In the genomic region with DNA sequence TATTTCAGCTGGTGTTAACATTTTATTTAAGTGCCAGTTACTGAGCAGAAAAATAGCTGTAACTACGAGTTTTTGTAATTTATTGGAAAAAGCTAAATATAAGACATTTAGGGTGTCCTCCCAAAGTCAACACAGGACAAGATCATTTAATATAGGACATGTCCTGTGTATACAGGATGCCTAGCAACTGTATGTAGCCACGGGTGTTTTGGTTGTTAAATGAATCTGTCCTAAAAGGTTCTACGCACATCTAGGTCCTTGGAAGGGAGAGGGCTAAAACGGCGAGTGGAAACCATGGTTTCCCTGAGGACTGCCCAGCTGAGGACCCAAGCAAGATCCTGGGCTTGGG, we compare ENCODE assay signal across 8 cellular contexts. TPM values are rescaled to one million over a fixed set of nuclear protein-coding genes. Genes with fewer than 3 reads are reported as not detected.
A peak's percentile ranks its signal among the peaks of the same experiment; 100 is the strongest.
DNase-seq lines count a peak whose midpoint lies in the region; ATAC-seq, FAIRE-seq and TF ChIP-seq lines count a peak whose summit lies in the region.

No MANE protein-coding gene starts in this region.

- no peaks in the 10 kb centered on the region for H3K27me3 ChIP-seq in keratinocyte (ENCODE audit: control insufficient read depth, extremely low read depth, insufficient read depth, low read length)

- H3K36me3 ChIP-seq in keratinocyte (ENCODE audit: control insufficient read depth in 2 of 2, extremely low read depth in 1 of 2, insufficient read depth in 2 of 2, low read length in 2 of 2), result peaks cover 0 to 2% of the 10 kb centered on the region in 2 experiments

- peak overlapping the region; percentile 88 for H3K27ac Mint-ChIP-seq in activated naive CD8-positive, alpha-beta T cell treated with anti-CD3 and anti-CD28 coated beads for 36 hours

- H3K9me3 ChIP-seq in keratinocyte (ENCODE audit: control insufficient read depth, low read depth, low read length), result no peaks in the 10 kb centered on the region

- no peak for FAIRE-seq in keratinocyte (lab: Jason Lieb, UNC)

- H3K9me3 Mint-ChIP-seq in activated naive CD8-positive, alpha-beta T cell treated with anti-CD3 and anti-CD28 coated beads for 36 hours, result no peaks in the 10 kb centered on the region

- H3K36me3 Mint-ChIP-seq in activated naive CD8-positive, alpha-beta T cell treated with anti-CD3 and anti-CD28 coated beads for 36 hours, result peaks cover 21% of the 10 kb centered on the region

- H3K9me1 ChIP-seq in keratinocyte (ENCODE audit: control insufficient read depth, extremely low read depth, insufficient read depth, low read length), result no peaks in the 10 kb centered on the region

- H2AFZ ChIP-seq in keratinocyte (ENCODE audit: control insufficient read depth, low read length), result peak overlapping the region; percentile 86

- DNase-seq in activated naive CD8-positive, alpha-beta T cell treated with anti-CD3 and anti-CD28 coated beads for 36 hours, result no peak
- DNase-seq in keratinocyte (ENCODE audit: low read depth, low spot score) (no peak), superior temporal gyrus (ENCODE audit: extremely low spot score) (peak; percentile 61), AG08395 (ENCODE audit: low spot score) (no peak), NCI-H2107 treated with DMSO at 0.1 percent for 48 hours (lab: John Stamatoyannopoulos, UW; ENCODE audit: unreplicated experiment) (no peak)

- TF ChIP-seq CTCF in keratinocyte (optimal IDR thresholded peaks at IDR 0.05 in 1 of 3, IDR thresholded peaks at IDR 0.05 in 1 of 3, conservative IDR thresholded peaks at IDR 0.05 in 1 of 3; ENCODE audit: extremely low read depth in 1 of 3, insufficient read depth in 2 of 3, low read length in 3 of 3), result no peak

- H3K4me3 ChIP-seq in GM08714 (ENCODE audit: low read length) (peak overlapping the region; percentile 90; the same call in 1 of the 2 replicates), keratinocyte (ENCODE audit: control insufficient read depth in 2 of 3, extremely low read depth in 1 of 3, insufficient read depth in 2 of 3, low read depth in 1 of 3, low read length in 3 of 3) (peak overlapping the region; percentile 75 to 85 (median 85))

- no peaks in the 10 kb centered on the region for H3K27me3 Mint-ChIP-seq in activated naive CD8-positive, alpha-beta T cell treated with anti-CD3 and anti-CD28 coated beads for 36 hours

- H3K27ac ChIP-seq in keratinocyte (ENCODE audit: control insufficient read depth, insufficient read depth, low read length), result peak overlapping the region; percentile 79

- no peaks in the 10 kb centered on the region for H4K20me1 ChIP-seq in keratinocyte (ENCODE audit: control insufficient read depth, extremely low read depth, insufficient read depth, low read length)

- H3K4me1 Mint-ChIP-seq in activated naive CD8-positive, alpha-beta T cell treated with anti-CD3 and anti-CD28 coated beads for 36 hours, result peaks cover 17% of the 10 kb centered on the region

- H3K79me2 ChIP-seq in keratinocyte (ENCODE audit: control insufficient read depth, insufficient read depth, low read length), result no peaks in the 10 kb centered on the region

- H3K4me2 ChIP-seq in keratinocyte (ENCODE audit: control insufficient read depth, extremely low read depth, insufficient read depth, low read depth, low read length), result peak overlapping the region; percentile 83

- dilution Hi-C loops in keratinocyte (cut with MboI; ENCODE audit: extremely low pct_ligation_motif_present, low sequenced_read_pairs), result no loop called here

- peak overlapping the region; percentile 91 for H3K4me3 Mint-ChIP-seq in activated naive CD8-positive, alpha-beta T cell treated with anti-CD3 and anti-CD28 coated beads for 36 hours

- H3K4me1 ChIP-seq in keratinocyte (ENCODE audit: control insufficient read depth, extremely low read depth, insufficient read depth, low read length), result peaks cover 9% of the 10 kb centered on the region

- peak overlapping the region; percentile 86 for H3K9ac ChIP-seq in keratinocyte (ENCODE audit: control insufficient read depth, extremely low read depth, insufficient read depth, low read length)

- peak; percentile 20 for ATAC-seq in HG02943 (IDR thresholded peaks at IDR 0.05; ENCODE audit: low read depth, unreplicated experiment)
- ATAC-seq in GM19463 (IDR thresholded peaks at IDR 0.05; ENCODE audit: unreplicated experiment), result no peak

RNA-seq across cellular contexts. Expression of a gene that starts 0.6 kb away (rescaled TPM):
- 10 to 100 TPM; 18.3 to 19.6 TPM for total RNA-seq in activated naive CD8-positive, alpha-beta T cell treated with anti-CD3 and anti-CD28 coated beads for 36 hours
- 10.3 to 14.4 TPM (median 14.3 TPM) in 3 replicates for polyA plus RNA-seq in keratinocyte
- polyA plus RNA-seq in keratinocyte (2011; ENCODE audit: low read depth), result 7.0 TPM
- polyA plus RNA-seq in keratinocyte (2011; cell fraction: cytosol; rRNA removed), result 5.1 and 7.1 TPM in 2 replicates
- 44.7 and 49.9 TPM in 2 replicates for polyA plus RNA-seq in keratinocyte (2011; cell fraction: nucleus; rRNA removed)
- 7.2 and 7.3 TPM in 2 replicates for polyA plus RNA-seq in keratinocyte (2012; ENCODE audit: low replicate concordance)
- 11.7 to 15.7 TPM (median 12.0 TPM) in 3 replicates for polyA minus RNA-seq in keratinocyte
- 6.7 TPM for polyA minus RNA-seq in keratinocyte (2011; cell fraction: cytosol; rRNA and poly(A)+ RNA removed)
- polyA minus RNA-seq in keratinocyte (2011; cell fraction: nucleus; rRNA and poly(A)+ RNA removed), result 9.0 and 21.2 TPM in 2 replicates

RNA-seq across cellular contexts. Expression of a gene that starts 18.4 kb away (rescaled TPM):
- total RNA-seq in activated naive CD8-positive, alpha-beta T cell treated with anti-CD3 and anti-CD28 coated beads for 36 hours, result 10 to 100 TPM in 1 of 2 experiments, 1 to 10 TPM in 1; 8.5 to 10.1 TPM
- 0.33 to 0.35 TPM (median 0.35 TPM) in 3 replicates for polyA plus RNA-seq in keratinocyte
- 0.26 TPM for polyA plus RNA-seq in keratinocyte (2011; ENCODE audit: low read depth)
- polyA plus RNA-seq in keratinocyte (2011; cell fraction: cytosol; rRNA removed), result 0.16 and 0.34 TPM in 2 replicates
- 0.45 and 0.59 TPM in 2 replicates for polyA plus RNA-seq in keratinocyte (2011; cell fraction: nucleus; rRNA removed)
- 0.30 and 0.58 TPM in 2 replicates for polyA plus RNA-seq in keratinocyte (2012; ENCODE audit: low replicate concordance)
- 0.19 to 0.30 TPM in 2 of 3 replicates, not detected in the other for polyA minus RNA-seq in keratinocyte
- polyA minus RNA-seq in keratinocyte (2011; cell fraction: cytosol; rRNA and poly(A)+ RNA removed), result not detected
- 0.21 and 0.39 TPM in 2 replicates for polyA minus RNA-seq in keratinocyte (2011; cell fraction: nucleus; rRNA and poly(A)+ RNA removed)

RNA-seq across cellular contexts. Expression of a gene that starts 47.3 kb away (rescaled TPM):
- 1 to 10 TPM; 6.4 to 7.4 TPM for total RNA-seq in activated naive CD8-positive, alpha-beta T cell treated with anti-CD3 and anti-CD28 coated beads for 36 hours
- 2.3 to 3.4 TPM (median 3.1 TPM) in 3 replicates for polyA plus RNA-seq in keratinocyte
- polyA plus RNA-seq in keratinocyte (2011; ENCODE audit: low read depth), result 0.82 TPM
- 1.5 and 2.2 TPM in 2 replicates for polyA plus RNA-seq in keratinocyte (2011; cell fraction: cytosol; rRNA removed)
- 4.3 and 4.4 TPM in 2 replicates for polyA plus RNA-seq in keratinocyte (2011; cell fraction: nucleus; rRNA removed)
- polyA plus RNA-seq in keratinocyte (2012; ENCODE audit: low replicate concordance), result 1.8 and 2.7 TPM in 2 replicates
- 3.1 to 7.5 TPM (median 5.4 TPM) in 3 replicates for polyA minus RNA-seq in keratinocyte
- 4.6 TPM for polyA minus RNA-seq in keratinocyte (2011; cell fraction: cytosol; rRNA and poly(A)+ RNA removed)
- 3.5 and 9.1 TPM in 2 replicates for polyA minus RNA-seq in keratinocyte (2011; cell fraction: nucleus; rRNA and poly(A)+ RNA removed)
